2 cellular contexts compared by ENCODE assay signal in the genomic region with DNA sequence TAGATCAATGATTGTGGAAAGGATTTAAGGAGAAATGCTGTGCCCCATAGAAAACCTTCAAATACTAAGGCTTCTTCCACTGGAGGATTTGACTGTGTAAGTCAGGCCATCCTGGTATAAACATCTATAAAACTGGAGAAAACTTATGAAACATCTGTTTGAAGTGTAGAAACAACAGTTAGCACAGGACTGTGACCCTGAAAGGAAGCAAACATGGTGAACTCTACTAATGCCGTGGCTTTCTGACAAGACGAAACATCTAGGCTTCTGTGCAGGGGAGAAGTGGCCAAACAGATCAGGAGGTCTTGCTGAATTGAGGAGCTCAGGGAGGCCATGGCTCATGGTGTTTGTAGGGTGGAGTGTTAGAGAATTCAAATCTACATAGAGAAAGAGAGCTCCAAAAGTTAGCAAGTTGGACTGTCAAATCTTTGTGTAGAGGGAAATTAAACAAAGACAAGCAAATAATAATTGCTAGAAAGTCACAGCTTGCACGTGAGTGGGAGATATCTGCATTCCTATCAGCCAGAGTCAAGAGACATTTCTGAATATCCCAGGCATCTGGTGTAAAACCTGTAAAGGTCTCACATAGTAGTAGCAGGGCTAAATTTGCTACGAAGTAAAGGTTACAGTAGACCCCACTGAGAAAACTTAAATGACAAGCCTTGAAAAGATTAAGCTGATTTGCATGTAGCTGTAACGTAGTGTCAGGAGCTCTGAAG.
TF ChIP-seq lines count a peak whose summit lies in the region.

No MANE protein-coding gene starts in this region.

TF ChIP-seq in liver, 16 proteins besides CTCF, POLR2A, EP300 and RAD21:
- TF ChIP-seq HNF4A (conservative IDR thresholded peaks at IDR 0.05) (peak in 1 of 2 donors; percentile 64), YY1 (IDR thresholded peaks at IDR 0.05) (peak; percentile 41), FOXA1 (IDR thresholded peaks at IDR 0.05) (no peak), RXRA (IDR thresholded peaks at IDR 0.05) (peak in 1 of 2 donors; percentile 56), FOXA2 (IDR thresholded peaks at IDR 0.05) (peak; percentile 48), JUND (IDR thresholded peaks at IDR 0.05) (peak in 1 of 2 donors; percentile 15)
- TF ChIP-seq, protein P1, sequence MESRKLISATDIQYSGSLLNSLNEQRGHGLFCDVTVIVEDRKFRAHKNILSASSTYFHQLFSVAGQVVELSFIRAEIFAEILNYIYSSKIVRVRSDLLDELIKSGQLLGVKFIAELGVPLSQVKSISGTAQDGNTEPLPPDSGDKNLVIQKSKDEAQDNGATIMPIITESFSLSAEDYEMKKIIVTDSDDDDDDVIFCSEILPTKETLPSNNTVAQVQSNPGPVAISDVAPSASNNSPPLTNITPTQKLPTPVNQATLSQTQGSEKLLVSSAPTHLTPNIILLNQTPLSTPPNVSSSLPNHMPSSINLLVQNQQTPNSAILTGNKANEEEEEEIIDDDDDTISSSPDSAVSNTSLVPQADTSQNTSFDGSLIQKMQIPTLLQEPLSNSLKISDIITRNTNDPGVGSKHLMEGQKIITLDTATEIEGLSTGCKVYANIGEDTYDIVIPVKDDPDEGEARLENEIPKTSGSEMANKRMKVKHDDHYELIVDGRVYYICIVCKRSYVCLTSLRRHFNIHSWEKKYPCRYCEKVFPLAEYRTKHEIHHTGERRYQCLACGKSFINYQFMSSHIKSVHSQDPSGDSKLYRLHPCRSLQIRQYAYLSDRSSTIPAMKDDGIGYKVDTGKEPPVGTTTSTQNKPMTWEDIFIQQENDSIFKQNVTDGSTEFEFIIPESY (IDR thresholded peaks at IDR 0.05): no peak

TF ChIP-seq in HepG2, 621 proteins besides CTCF, POLR2A, EP300 and RAD21:
- no peak for TF ChIP-seq ZNF431 (CRISPR knock-in tag; IDR thresholded peaks at IDR 0.05; ENCODE audit: borderline replicate concordance, low read depth)
- TF ChIP-seq, protein P2, sequence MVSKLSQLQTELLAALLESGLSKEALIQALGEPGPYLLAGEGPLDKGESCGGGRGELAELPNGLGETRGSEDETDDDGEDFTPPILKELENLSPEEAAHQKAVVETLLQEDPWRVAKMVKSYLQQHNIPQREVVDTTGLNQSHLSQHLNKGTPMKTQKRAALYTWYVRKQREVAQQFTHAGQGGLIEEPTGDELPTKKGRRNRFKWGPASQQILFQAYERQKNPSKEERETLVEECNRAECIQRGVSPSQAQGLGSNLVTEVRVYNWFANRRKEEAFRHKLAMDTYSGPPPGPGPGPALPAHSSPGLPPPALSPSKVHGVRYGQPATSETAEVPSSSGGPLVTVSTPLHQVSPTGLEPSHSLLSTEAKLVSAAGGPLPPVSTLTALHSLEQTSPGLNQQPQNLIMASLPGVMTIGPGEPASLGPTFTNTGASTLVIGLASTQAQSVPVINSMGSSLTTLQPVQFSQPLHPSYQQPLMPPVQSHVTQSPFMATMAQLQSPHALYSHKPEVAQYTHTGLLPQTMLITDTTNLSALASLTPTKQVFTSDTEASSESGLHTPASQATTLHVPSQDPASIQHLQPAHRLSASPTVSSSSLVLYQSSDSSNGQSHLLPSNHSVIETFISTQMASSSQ (IDR thresholded peaks at IDR 0.05; ENCODE audit: low read depth): no peak
- TF ChIP-seq, protein P2 (CRISPR knock-in tag; IDR thresholded peaks at IDR 0.05; ENCODE audit: borderline replicate concordance): no peak
- TF ChIP-seq RXRB (CRISPR knock-in tag; IDR thresholded peaks at IDR 0.05; ENCODE audit: borderline replicate concordance): no peak
- TF ChIP-seq TCF7L2 (IDR thresholded peaks at IDR 0.05; ENCODE audit: low read depth, low read length): no peak
- TF ChIP-seq SP4 (CRISPR knock-in tag; IDR thresholded peaks at IDR 0.05): no peak
- TF ChIP-seq NFKB2 (CRISPR knock-in tag; IDR thresholded peaks at IDR 0.05; ENCODE audit: borderline replicate concordance): no peak
- TF ChIP-seq CHCHD3 (CRISPR knock-in tag; IDR thresholded peaks at IDR 0.05): no peak
- TF ChIP-seq ZNF776 (CRISPR knock-in tag; IDR thresholded peaks at IDR 0.05): no peak
- TF ChIP-seq CREM (IDR thresholded peaks at IDR 0.05): no peak
- no peak for TF ChIP-seq CREM (CRISPR knock-in tag; IDR thresholded peaks at IDR 0.05)
- TF ChIP-seq NFRKB (IDR thresholded peaks at IDR 0.05): no peak
- no peak for TF ChIP-seq ASH2L (IDR thresholded peaks at IDR 0.05; ENCODE audit: insufficient read length, low read depth, low read length)
- no peak for TF ChIP-seq AKAP8 (CRISPR knock-in tag; IDR thresholded peaks at IDR 0.05)
- no peak for TF ChIP-seq ZNF615 (CRISPR knock-in tag; IDR thresholded peaks at IDR 0.05; ENCODE audit: borderline replicate concordance)
- TF ChIP-seq ZSCAN9 (CRISPR knock-in tag; IDR thresholded peaks at IDR 0.05; ENCODE audit: borderline replicate concordance): no peak
- TF ChIP-seq HOXA3 (CRISPR knock-in tag; IDR thresholded peaks at IDR 0.05): no peak
- no peak for TF ChIP-seq HOXA9 (CRISPR knock-in tag; IDR thresholded peaks at IDR 0.05; ENCODE audit: borderline replicate concordance)
- TF ChIP-seq, protein P3, sequence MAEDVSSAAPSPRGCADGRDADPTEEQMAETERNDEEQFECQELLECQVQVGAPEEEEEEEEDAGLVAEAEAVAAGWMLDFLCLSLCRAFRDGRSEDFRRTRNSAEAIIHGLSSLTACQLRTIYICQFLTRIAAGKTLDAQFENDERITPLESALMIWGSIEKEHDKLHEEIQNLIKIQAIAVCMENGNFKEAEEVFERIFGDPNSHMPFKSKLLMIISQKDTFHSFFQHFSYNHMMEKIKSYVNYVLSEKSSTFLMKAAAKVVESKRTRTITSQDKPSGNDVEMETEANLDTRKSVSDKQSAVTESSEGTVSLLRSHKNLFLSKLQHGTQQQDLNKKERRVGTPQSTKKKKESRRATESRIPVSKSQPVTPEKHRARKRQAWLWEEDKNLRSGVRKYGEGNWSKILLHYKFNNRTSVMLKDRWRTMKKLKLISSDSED (CRISPR knock-in tag; IDR thresholded peaks at IDR 0.05): no peak
